8 cellular contexts compared by ENCODE assay signal in genomic region chr7:131108212-131108980, GRCh38.
DNase-seq lines count a peak whose midpoint lies in the region; ATAC-seq and TF ChIP-seq lines count a peak whose summit lies in the region.

No MANE protein-coding gene starts in this region.

- H3K9me3 Mint-ChIP-seq in IgD-negative memory B cell: no peaks in the 10 kb centered on the region
- H3K9me3 Mint-ChIP-seq in immature natural killer cell: no peaks in the 10 kb centered on the region
- H3K9me3 Mint-ChIP-seq in stimulated activated naive B cell treated with anti-CD40 and anti-IgM and Interleukin-4, amounts not matched to agents 10 μg/mL and 1 μg/mL and 100 μg/mL, for 72 hours: no peaks in the 10 kb centered on the region

- H3K27me3 Mint-ChIP-seq in IgD-negative memory B cell (peaks cover 1% of the 10 kb centered on the region), immature natural killer cell (ENCODE audit: low read depth in 3 of 3) (peaks cover 52 to 68% (median 65%) of the 10 kb centered on the region in 3 donors)
- no peaks in the 10 kb centered on the region for H3K27me3 Mint-ChIP-seq in stimulated activated naive B cell treated with anti-CD40 and anti-IgM and Interleukin-4, amounts not matched to agents 10 μg/mL and 1 μg/mL and 100 μg/mL, for 72 hours

- H3K4me3 ChIP-seq in GM12865 (ENCODE audit: low read depth, low read length): peak overlapping the region; percentile 79
- H3K4me3 ChIP-seq in astrocyte of the cerebellum (ENCODE audit: low read depth, low read length): peak overlapping the region; percentile 79

- H3K4me1 Mint-ChIP-seq in IgD-negative memory B cell (peaks cover 51 to 62% (median 51%) of the 10 kb centered on the region in 3 donors), immature natural killer cell (peaks cover 56 to 57% of the 10 kb centered on the region in 2 donors)
- peaks cover 40 to 74% of the 10 kb centered on the region in 2 donors for H3K4me1 Mint-ChIP-seq in stimulated activated naive B cell treated with anti-CD40 and anti-IgM and Interleukin-4, amounts not matched to agents 10 μg/mL and 1 μg/mL and 100 μg/mL, for 72 hours

- H3K36me3 Mint-ChIP-seq in IgD-negative memory B cell (no peaks in the 10 kb centered on the region), immature natural killer cell (peaks cover 0 to 8% (median 0%) of the 10 kb centered on the region in 3 donors)
- peaks cover 25 to 31% of the 10 kb centered on the region in 2 donors for H3K36me3 Mint-ChIP-seq in stimulated activated naive B cell treated with anti-CD40 and anti-IgM and Interleukin-4, amounts not matched to agents 10 μg/mL and 1 μg/mL and 100 μg/mL, for 72 hours

- DNase-seq in GM12865 (ENCODE audit: low read depth) (peak; percentile 87), astrocyte of the cerebellum (ENCODE audit: low read depth) (no peak), immature natural killer cell (peak; percentile 86 to 90 (median 88)), NCI-H1092 (lab: John Stamatoyannopoulos, UW) (no peak), A172 (ENCODE audit: low spot score) (no peak)
- no peak for DNase-seq in stimulated activated naive B cell treated with anti-CD40 and anti-IgM and Interleukin-4, amounts not matched to agents 10 μg/mL and 1 μg/mL and 100 μg/mL, for 72 hours

- no peak for TF ChIP-seq CTCF in GM12865 (IDR thresholded peaks at IDR 0.05; ENCODE audit: insufficient read depth, low read depth, low read length, missing control alignments)
- TF ChIP-seq CTCF in astrocyte of the cerebellum (IDR thresholded peaks at IDR 0.05; ENCODE audit: low read depth, low read length, missing control alignments): no peak

- H3K27ac Mint-ChIP-seq in IgD-negative memory B cell (peak overlapping the region; percentile 89 to 100 (median 97)), immature natural killer cell (peak overlapping the region; percentile 99 to 100 (median 100))
- H3K27ac Mint-ChIP-seq in stimulated activated naive B cell treated with anti-CD40 and anti-IgM and Interleukin-4, amounts not matched to agents 10 μg/mL and 1 μg/mL and 100 μg/mL, for 72 hours: peak overlapping the region; percentile 99

- H3K4me3 Mint-ChIP-seq in IgD-negative memory B cell: peak overlapping the region; percentile 83 to 100 (median 96)
- H3K4me3 Mint-ChIP-seq in immature natural killer cell: peak overlapping the region; percentile 92 to 99 (median 96)
- peak overlapping the region; percentile 97 to 98 for H3K4me3 Mint-ChIP-seq in stimulated activated naive B cell treated with anti-CD40 and anti-IgM and Interleukin-4, amounts not matched to agents 10 μg/mL and 1 μg/mL and 100 μg/mL, for 72 hours

- peak; percentile 0 to 1 for ATAC-seq in stimulated activated naive B cell treated with anti-CD40 and anti-IgM and Interleukin-4, amounts not matched to agents 10 μg/mL and 1 μg/mL and 100 μg/mL, for 72 hours (replicated peaks)
- ATAC-seq in GM21423 (IDR thresholded peaks at IDR 0.05; ENCODE audit: unreplicated experiment): no peak

- in situ Hi-C loops in astrocyte of the cerebellum (cut with HindIII; ENCODE audit: low sequenced_read_pairs): no loop called here

Comparison
In these comparisons a context has a peak if more than half of its experiments do, and no peak if none do; other contexts are left out.
1. DNase-seq: peak in GM12865 (single experiment) and immature natural killer cell (3 of 3); none in astrocyte of the cerebellum (single experiment), stimulated activated naive B cell treated with anti-CD40 and anti-IgM and Interleukin-4, amounts not matched to agents 10 μg/mL and 1 μg/mL and 100 μg/mL, for 72 hours (single experiment), NCI-H1092 (single experiment) and A172 (single experiment).
2. Peak in every context shown above with its lines, with median percentiles within 50 percentile points of each other: H3K27ac Mint-ChIP-seq and H3K4me3 Mint-ChIP-seq.